33 cellular contexts compared by ENCODE assay signal in genomic region chr3:94972066-94972465, GRCh38.
"Had no signal": no experiment of that assay in that cellular context is flagged by ENCODE, and none has a peak within 500 bp of the region (broad histone marks: within the 10 kb centered on the region; RNA-seq: fewer than 3 reads in every experiment).

No MANE protein-coding gene starts in this region.

- H3K4me1 ChIP-seq: adrenal gland, body of pancreas, foreskin keratinocyte, heart right ventricle had no signal

- H3K4me1 Mint-ChIP-seq: activated B cell treated with CpG ODN at 0.5 μM for 24 hours; activated naive CD4-positive, alpha-beta T cell treated with anti-CD3 and anti-CD28 coated beads, Interleukin-2, amount 50 U/mL, for 24 hours; activated naive CD8-positive, alpha-beta T cell treated with anti-CD3 and anti-CD28 coated beads for 36 hours; activated naive CD8-positive, alpha-beta T cell treated with anti-CD3 and anti-CD28 coated beads, Interleukin-2, amount 50 U/mL, for 24 hours had no signal

- H3K9me3 ChIP-seq: adrenal gland, body of pancreas, esophagus muscularis mucosa had no signal

- DNase-seq: activated B cell treated with CpG ODN at 0.5 μM for 24 hours; activated CD4-positive, alpha-beta T cell treated with anti-CD3 and anti-CD28 coated beads for 48 hours; activated CD4-positive, alpha-beta T cell treated with anti-CD3 and anti-CD28 coated beads, Interleukin-2, amount 50 U/mL, for 1 hour; activated CD4-positive, alpha-beta T cell treated with anti-CD3 and anti-CD28 coated beads, Interleukin-2, amount 50 U/mL, for 48 hours; activated CD8-positive, alpha-beta memory T cell treated with anti-CD3 and anti-CD28 coated beads for 24 hours; activated CD8-positive, alpha-beta T cell treated with anti-CD3 and anti-CD28 coated beads for 36 hours; activated effector memory CD4-positive, alpha-beta T cell treated with anti-CD3 and anti-CD28 coated beads, Interleukin-2, amount 50 U/mL, for 16 hours; activated naive CD4-positive, alpha-beta T cell treated with anti-CD3 and anti-CD28 coated beads for 36 hours; activated naive CD8-positive, alpha-beta T cell treated with anti-CD3 and anti-CD28 coated beads for 36 hours; activated naive CD8-positive, alpha-beta T cell treated with anti-CD3 and anti-CD28 coated beads, Interleukin-2, amount 50 U/mL, for 24 hours; activated T-cell treated with anti-CD3 and anti-CD28 coated beads, Interleukin-2, amount 50 U/mL, for 48 hours; adrenal gland; amygdala; aorta; body of pancreas; caudate nucleus; cortex of kidney; dermis blood vessel endothelial cell; effector CD4-positive, alpha-beta T cell; effector memory CD8-positive, alpha-beta T cell; erythroblast; foreskin keratinocyte; heart right ventricle; T1000; WERI-Rb-1 had no signal

- H3K27me3 Mint-ChIP-seq: activated B cell treated with CpG ODN at 0.5 μM for 24 hours; activated CD8-positive, alpha-beta T cell treated with anti-CD3 and anti-CD28 coated beads for 36 hours; activated naive CD4-positive, alpha-beta T cell treated with anti-CD3 and anti-CD28 coated beads, Interleukin-2, amount 50 U/mL, for 24 hours; activated naive CD8-positive, alpha-beta T cell treated with anti-CD3 and anti-CD28 coated beads for 36 hours; activated naive CD8-positive, alpha-beta T cell treated with anti-CD3 and anti-CD28 coated beads, Interleukin-2, amount 50 U/mL, for 24 hours; effector memory CD8-positive, alpha-beta T cell had no signal

- H3K27ac ChIP-seq: adrenal gland, body of pancreas, esophagus muscularis mucosa, foreskin keratinocyte, gastroesophageal sphincter, heart right ventricle, hepatocyte, WERI-Rb-1 had no signal

- ATAC-seq: activated CD4-positive, CD25-positive, alpha-beta regulatory T cell treated with anti-CD3 and anti-CD28 coated beads, Interleukin-2, amount 50 U/mL, for 24 hours; activated CD8-positive, alpha-beta T cell treated with anti-CD3 and anti-CD28 coated beads for 36 hours; activated naive CD8-positive, alpha-beta T cell treated with anti-CD3 and anti-CD28 coated beads, Interleukin-2, amount 50 U/mL, for 24 hours; body of pancreas; effector memory CD8-positive, alpha-beta T cell; foreskin keratinocyte; gastroesophageal sphincter; heart right ventricle had no signal

- H3K27me3 ChIP-seq: adrenal gland, body of pancreas, esophagus muscularis mucosa, foreskin keratinocyte, gastroesophageal sphincter, heart right ventricle, hepatocyte had no signal

- H3K4me2 ChIP-seq: hepatocyte had no signal

- H3K4me3 ChIP-seq: adrenal gland, body of pancreas, esophagus muscularis mucosa, gastroesophageal sphincter, heart right ventricle, hepatocyte had no signal

- H3K36me3 ChIP-seq: adrenal gland, esophagus muscularis mucosa, gastroesophageal sphincter, heart right ventricle, WERI-Rb-1 had no signal

- H3K27ac Mint-ChIP-seq: activated B cell treated with CpG ODN at 0.5 μM for 24 hours; activated CD8-positive, alpha-beta T cell treated with anti-CD3 and anti-CD28 coated beads for 36 hours; activated naive CD4-positive, alpha-beta T cell treated with anti-CD3 and anti-CD28 coated beads for 36 hours; activated naive CD4-positive, alpha-beta T cell treated with anti-CD3 and anti-CD28 coated beads, Interleukin-2, amount 50 U/mL, for 24 hours; activated naive CD8-positive, alpha-beta T cell treated with anti-CD3 and anti-CD28 coated beads for 36 hours; activated naive CD8-positive, alpha-beta T cell treated with anti-CD3 and anti-CD28 coated beads, Interleukin-2, amount 50 U/mL, for 24 hours; activated T-helper 1 cell treated with anti-CD3 and anti-CD28 coated beads, Interleukin-12 subunit alpha, Interleukin-12 subunit beta, Interleukin-2, Interleukin-4 antibody, amounts not matched to agents 30 ng/mL and 10 ng/mL and 1 ng/mL, durations not matched to agents 14 hours and 24 hours and 36 hours; activated T-helper 2 cell treated with anti-CD3 and anti-CD28 coated beads, Interferon-gamma antibody, Interleukin-2, Interleukin-4, amounts not matched to agents 10 μg/mL and 5 μg/mL and 100 μg/mL, durations not matched to agents 14 hours and 24 hours and 36 hours; effector memory CD8-positive, alpha-beta T cell; T-helper 2 cell treated with Interferon-gamma antibody and Interleukin-4, amounts not matched to agents 5 μg/mL and 100 μg/mL, for 36 hours had no signal

- H3K9me3 Mint-ChIP-seq: activated T-helper 1 cell treated with anti-CD3 and anti-CD28 coated beads, Interleukin-12 subunit alpha, Interleukin-12 subunit beta, Interleukin-2, Interleukin-4 antibody, amounts not matched to agents 30 ng/mL and 10 ng/mL and 1 ng/mL, durations not matched to agents 14 hours and 24 hours and 36 hours had no signal

- H2AFZ ChIP-seq: hepatocyte had no signal

- H3K4me3 Mint-ChIP-seq: activated B cell treated with CpG ODN at 0.5 μM for 24 hours; activated CD8-positive, alpha-beta T cell treated with anti-CD3 and anti-CD28 coated beads for 36 hours; activated naive CD4-positive, alpha-beta T cell treated with anti-CD3 and anti-CD28 coated beads for 36 hours; activated naive CD4-positive, alpha-beta T cell treated with anti-CD3 and anti-CD28 coated beads, Interleukin-2, amount 50 U/mL, for 24 hours; activated naive CD8-positive, alpha-beta T cell treated with anti-CD3 and anti-CD28 coated beads for 36 hours; activated naive CD8-positive, alpha-beta T cell treated with anti-CD3 and anti-CD28 coated beads, Interleukin-2, amount 50 U/mL, for 24 hours; activated T-helper 1 cell treated with anti-CD3 and anti-CD28 coated beads, Interleukin-12 subunit alpha, Interleukin-12 subunit beta, Interleukin-2, Interleukin-4 antibody, amounts not matched to agents 30 ng/mL and 10 ng/mL and 1 ng/mL, durations not matched to agents 14 hours and 24 hours and 36 hours; effector memory CD8-positive, alpha-beta T cell; T-helper 2 cell treated with Interferon-gamma antibody and Interleukin-4, amounts not matched to agents 5 μg/mL and 100 μg/mL, for 36 hours had no signal
